In the genomic region with DNA sequence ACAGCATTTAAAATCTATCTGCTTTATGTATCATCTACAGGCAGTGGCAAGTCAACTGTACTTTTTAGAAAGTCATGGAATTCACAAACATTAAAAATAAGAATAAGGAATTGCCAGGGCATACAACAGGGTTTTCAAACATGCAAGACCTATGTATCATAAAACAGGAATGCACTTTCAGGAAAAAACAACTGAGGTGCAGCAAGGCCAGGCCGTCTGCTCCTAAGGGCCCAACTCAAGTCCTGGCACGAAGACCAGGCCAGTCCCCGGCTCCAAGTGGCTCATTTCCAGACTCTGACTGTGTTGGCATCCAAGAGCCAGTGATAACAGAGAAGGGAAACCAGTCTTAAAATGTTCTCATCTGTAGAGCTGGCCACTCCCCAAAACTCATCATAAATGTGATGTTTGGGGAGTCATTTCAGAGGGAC, we compare ENCODE assay signal across 10 cellular contexts. TPM values are rescaled to one million over a fixed set of nuclear protein-coding genes. Genes with fewer than 3 reads are reported as not detected.
DNase-seq lines count a peak whose midpoint lies in the region; ATAC-seq, FAIRE-seq and TF ChIP-seq lines count a peak whose summit lies in the region.
"Had no signal": no experiment of that assay in that cellular context is flagged by ENCODE, and none has a peak within 500 bp of the region (broad histone marks: within the 10 kb centered on the region; RNA-seq: fewer than 3 reads in every experiment).

No MANE protein-coding gene starts in this region.

- H3K9me1 ChIP-seq in keratinocyte (ENCODE audit: control insufficient read depth, extremely low read depth, insufficient read depth, low read length): peaks cover 2% of the 10 kb centered on the region

- H3K36me3 ChIP-seq in H7 (replicated peaks; ENCODE audit: control insufficient read depth, insufficient read depth, low read length) (no peaks in the 10 kb centered on the region), mammary epithelial cell (ENCODE audit: insufficient read depth, low read length) (no peaks in the 10 kb centered on the region), keratinocyte (ENCODE audit: control insufficient read depth in 2 of 2, extremely low read depth in 1 of 2, insufficient read depth in 2 of 2, low read length in 2 of 2) (peaks cover 0 to 7% of the 10 kb centered on the region in 2 experiments), subcutaneous abdominal adipose tissue (ENCODE audit: control insufficient read depth in 5 of 5, insufficient read depth in 5 of 5, low read length in 5 of 5) (no peaks in the 10 kb centered on the region)

- H3K27ac ChIP-seq in mammary epithelial cell (ENCODE audit: insufficient read depth, low read depth, low read length) (peak overlapping the region; percentile 99), keratinocyte (ENCODE audit: control insufficient read depth, insufficient read depth, low read length) (peak overlapping the region; percentile 89), subcutaneous abdominal adipose tissue (ENCODE audit: low read depth, low read length) (peak overlapping the region; percentile 87)

- H3K4me1 ChIP-seq in mammary epithelial cell (ENCODE audit: insufficient read depth, low read length) (peaks cover 40% of the 10 kb centered on the region), keratinocyte (ENCODE audit: control insufficient read depth, extremely low read depth, insufficient read depth, low read length) (peaks cover 69% of the 10 kb centered on the region), subcutaneous abdominal adipose tissue (ENCODE audit: control insufficient read depth in 5 of 5, insufficient read depth in 5 of 5, low read length in 5 of 5) (peaks cover 13 to 62% (median 53%) of the 10 kb centered on the region in 5 donors)

- H3K4me2 ChIP-seq in mammary epithelial cell (ENCODE audit: insufficient read depth, low read depth, low read length) (peak overlapping the region; percentile 71), keratinocyte (ENCODE audit: control insufficient read depth, extremely low read depth, insufficient read depth, low read depth, low read length) (peak overlapping the region; percentile 61)

- H3K9ac ChIP-seq in mammary epithelial cell (ENCODE audit: insufficient read depth, low read length) (peak overlapping the region; percentile 86), keratinocyte (ENCODE audit: control insufficient read depth, extremely low read depth, insufficient read depth, low read length) (peak overlapping the region; percentile 61), subcutaneous abdominal adipose tissue (ENCODE audit: low read length in 5 of 5) (peak overlapping the region in 1 of 5 donors; percentile 10)

- no TSS peak for BruUV-seq in mammary epithelial cell (replicated peaks; lab: Mats Ljungman, UMichigan)

- dilution Hi-C loops in mammary epithelial cell (cut with HindIII; ENCODE audit: low sequenced_read_pairs): no loop called here
- dilution Hi-C loops in keratinocyte (cut with MboI; ENCODE audit: extremely low pct_ligation_motif_present, low sequenced_read_pairs): no loop called here

- no peak overlapping the region for H2AFZ ChIP-seq in mammary epithelial cell (ENCODE audit: low read depth, low read length)
- H2AFZ ChIP-seq in keratinocyte (ENCODE audit: control insufficient read depth, low read length): no peak overlapping the region

- DNase-seq in H7: peak; percentile 3
- DNase-seq in mammary epithelial cell: peak; percentile 99
- DNase-seq in keratinocyte (ENCODE audit: low read depth, low spot score): peak; percentile 99
- no peak for DNase-seq in Kasumi-1 (lab: John Stamatoyannopoulos, UW)
- DNase-seq in GM19238 (ENCODE audit: insufficient read length, low spot score): no peak
- no peak for DNase-seq in SIG-M5 (lab: John Stamatoyannopoulos, UW)
- DNase-seq: KBM-7 had no signal

- 0% methylated on average over 3 of the region's 3 CpGs for WGBS in mammary epithelial cell (ENCODE audit: low coverage, missing lambda C conversion rate)

- H3K9me3 ChIP-seq in mammary epithelial cell (replicated peaks; ENCODE audit: insufficient read depth, low read length) (no peaks in the 10 kb centered on the region), keratinocyte (ENCODE audit: control insufficient read depth, low read depth, low read length) (no peaks in the 10 kb centered on the region), subcutaneous abdominal adipose tissue (ENCODE audit: control insufficient read depth in 5 of 5, low read length in 5 of 5) (no peaks in the 10 kb centered on the region)

- no peak overlapping the region for H3K4me3 ChIP-seq in H7 (ENCODE audit: insufficient read depth, low read depth, low read length)
- H3K4me3 ChIP-seq in mammary epithelial cell (replicated peaks in 1 of 3; ENCODE audit: insufficient read depth in 1 of 3, low read depth in 2 of 3, low read length in 3 of 3): peak overlapping the region in 1 of 3 experiments; percentile 12
- no peak overlapping the region for H3K4me3 ChIP-seq in keratinocyte (ENCODE audit: control insufficient read depth in 2 of 3, extremely low read depth in 1 of 3, insufficient read depth in 2 of 3, low read depth in 1 of 3, low read length in 3 of 3)
- peak overlapping the region in 1 of 5 donors; percentile 36 for H3K4me3 ChIP-seq in subcutaneous abdominal adipose tissue (ENCODE audit: low read depth in 1 of 5, low read length in 5 of 5)

- in situ Hi-C loops in mammary epithelial cell (cut with MboI; ENCODE audit: low sequenced_read_pairs in 2 of 2): no loop called here

- peak; percentile 99 for FAIRE-seq in keratinocyte (lab: Jason Lieb, UNC)

- intact Hi-C loops in mammary epithelial cell (cut with micrococcal nuclease): loop anchor here (1.0 kb wide), 2 partner anchors 11 to 46 kb away; no protein-coding TSS in a partner anchor

- peaks cover 5% of the 10 kb centered on the region for H3K27me3 ChIP-seq in H7 (ENCODE audit: control insufficient read depth, insufficient read depth, low read length)
- no peaks in the 10 kb centered on the region for H3K27me3 ChIP-seq in mammary epithelial cell (ENCODE audit: insufficient read depth, low read length)
- H3K27me3 ChIP-seq in keratinocyte (ENCODE audit: control insufficient read depth, extremely low read depth, insufficient read depth, low read length): no peaks in the 10 kb centered on the region
- no peaks in the 10 kb centered on the region for H3K27me3 ChIP-seq in subcutaneous abdominal adipose tissue (ENCODE audit: control insufficient read depth in 5 of 5, insufficient read depth in 4 of 5, low read length in 5 of 5)

- H3K79me2 ChIP-seq in mammary epithelial cell (ENCODE audit: insufficient read depth, low read length) (peaks cover 67% of the 10 kb centered on the region), keratinocyte (ENCODE audit: control insufficient read depth, insufficient read depth, low read length) (peaks cover 56% of the 10 kb centered on the region)

- CTCF ChIA-PET in mammary epithelial cell (lab: Charles Lee; ENCODE audit: low non-redundant PET): no interaction called here

- no peak for TF ChIP-seq CTCF in mammary epithelial cell (conservative IDR thresholded peaks at IDR 0.05 in 1 of 2, IDR thresholded peaks at IDR 0.05 in 1 of 2; ENCODE audit: extremely low read depth in 1 of 2, insufficient read depth in 1 of 2, low read depth in 1 of 2, low read length in 2 of 2)
- TF ChIP-seq CTCF in keratinocyte (optimal IDR thresholded peaks at IDR 0.05 in 1 of 3, IDR thresholded peaks at IDR 0.05 in 1 of 3, conservative IDR thresholded peaks at IDR 0.05 in 1 of 3; ENCODE audit: extremely low read depth in 1 of 3, insufficient read depth in 2 of 3, low read length in 3 of 3): no peak

- H4K20me1 ChIP-seq in mammary epithelial cell (ENCODE audit: insufficient read depth, low read length) (no peaks in the 10 kb centered on the region), keratinocyte (ENCODE audit: control insufficient read depth, extremely low read depth, insufficient read depth, low read length) (no peaks in the 10 kb centered on the region)

- ATAC-seq in GM21526 (IDR thresholded peaks at IDR 0.05; ENCODE audit: low FRiP score, unreplicated experiment): no peak
- ATAC-seq: Panc1 had no signal

RNA-seq across cellular contexts. Expression of a gene that starts 7.1 kb away (rescaled TPM):
- total RNA-seq in H7 (2014; rRNA removed; shearing (Covaris generic)): 2.9 and 3.8 TPM in 2 replicates
- 10 to 100 TPM in 1 of 2 donors, 1 to 10 TPM in 1; 6.5 to 15.6 TPM for total RNA-seq in mammary epithelial cell
- polyA plus RNA-seq in mammary epithelial cell (8.2 TPM), keratinocyte (5.8 to 7.3 TPM (median 5.9 TPM) in 3 replicates)
- polyA minus RNA-seq in mammary epithelial cell (48.1 TPM), keratinocyte (6.1 to 38.4 TPM (median 6.6 TPM) in 3 replicates)
- 4.7 TPM for polyA plus RNA-seq in keratinocyte (2011; ENCODE audit: low read depth)
- 3.4 and 7.4 TPM in 2 replicates for polyA plus RNA-seq in keratinocyte (2011; cell fraction: cytosol; rRNA removed)
- 11.0 and 15.6 TPM in 2 replicates for polyA plus RNA-seq in keratinocyte (2011; cell fraction: nucleus; rRNA removed)
- 6.1 and 6.7 TPM in 2 replicates for polyA plus RNA-seq in keratinocyte (2012; ENCODE audit: low replicate concordance)
- polyA minus RNA-seq in keratinocyte (2011; cell fraction: cytosol; rRNA and poly(A)+ RNA removed): 16.3 TPM
- 12.3 and 13.0 TPM in 2 replicates for polyA minus RNA-seq in keratinocyte (2011; cell fraction: nucleus; rRNA and poly(A)+ RNA removed)

RNA-seq across cellular contexts. Expression of a gene that starts 32.2 kb away (rescaled TPM):
- total RNA-seq in H7 (2014; rRNA removed; shearing (Covaris generic)): not detected in 2 replicates
- total RNA-seq in mammary epithelial cell: not detected
- polyA plus RNA-seq in mammary epithelial cell (not detected), keratinocyte (not detected in 3 replicates)
- polyA minus RNA-seq in mammary epithelial cell (not detected), keratinocyte (not detected in 3 replicates)
- polyA plus RNA-seq in keratinocyte (2011; ENCODE audit: low read depth): not detected
- not detected in 2 replicates for polyA plus RNA-seq in keratinocyte (2011; cell fraction: cytosol; rRNA removed)
- polyA plus RNA-seq in keratinocyte (2011; cell fraction: nucleus; rRNA removed): 0.05 TPM in 1 of 2 replicates, not detected in the other
- polyA plus RNA-seq in keratinocyte (2012; ENCODE audit: low replicate concordance): not detected in 2 replicates
- not detected for polyA minus RNA-seq in keratinocyte (2011; cell fraction: cytosol; rRNA and poly(A)+ RNA removed)
- polyA minus RNA-seq in keratinocyte (2011; cell fraction: nucleus; rRNA and poly(A)+ RNA removed): not detected in 2 replicates

Comparison
In these comparisons a context has a peak if more than half of its experiments do, and no peak if none do; other contexts are left out.
1. DNase-seq: peak in H7 (single experiment), mammary epithelial cell (single experiment) and keratinocyte (single experiment); none in Kasumi-1 (0 of 2), GM19238 (single experiment) and SIG-M5 (single experiment).
2. Peak in every context shown above with its lines, with median percentiles within 50 percentile points of each other: H3K27ac ChIP-seq.